Comparison of ENCODE assay signal across 13 cellular contexts in the genomic region with DNA sequence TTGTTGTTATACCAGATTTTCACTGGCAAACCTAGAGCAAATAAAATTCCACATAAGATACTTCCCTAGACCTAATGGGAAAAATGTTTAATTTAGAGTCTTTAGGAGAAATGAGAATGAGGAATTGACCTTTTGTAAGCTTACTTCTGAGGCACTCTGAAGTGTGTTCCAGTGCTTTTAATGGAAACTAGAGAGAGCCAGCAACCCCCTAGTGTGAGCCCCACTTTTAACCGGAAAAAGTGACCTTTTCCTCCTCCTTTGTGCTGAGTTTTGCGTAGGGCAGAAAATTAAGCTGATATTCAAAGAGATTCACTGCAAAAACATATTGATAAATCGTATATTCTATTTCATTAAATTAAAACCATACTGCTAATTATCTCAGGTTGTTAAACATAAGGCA. TPM values are rescaled to one million over a fixed set of nuclear protein-coding genes. Genes with fewer than 3 reads are reported as not detected.
DNase-seq lines count a peak whose midpoint lies in the region; ATAC-seq and TF ChIP-seq lines count a peak whose summit lies in the region.
"Had no signal": no experiment of that assay in that cellular context is flagged by ENCODE, and none has a peak within 500 bp of the region (broad histone marks: within the 10 kb centered on the region; RNA-seq: fewer than 3 reads in every experiment).

No MANE protein-coding gene starts in this region.

- ATAC-seq in activated T-cell treated with anti-CD3 and anti-CD28 coated beads, Interleukin-2, amount 50 U/mL, for 4 hours = no peak
- ATAC-seq in stimulated activated naive CD8-positive, alpha-beta T cell treated with anti-CD3 and anti-CD28 coated beads, Interleukin-15, amount 100 ng/mL, for 72 hours = no peak
- ATAC-seq in HG03432 (IDR thresholded peaks at IDR 0.05; ENCODE audit: unreplicated experiment) (no peak), GM21526 (IDR thresholded peaks at IDR 0.05; ENCODE audit: low FRiP score, unreplicated experiment) (no peak)

- no peak for DNase-seq in activated T-cell treated with anti-CD3 and anti-CD28 coated beads, Interleukin-2, amount 50 U/mL, for 4 hours
- DNase-seq in activated T-cell treated with anti-CD3 and anti-CD28 coated beads for 4 hours (no peak), OCI-M1 (lab: John Stamatoyannopoulos, UW) (peak; percentile 24), chondrocyte (ENCODE audit: low spot score) (no peak)
- DNase-seq in stimulated activated naive CD8-positive, alpha-beta T cell treated with anti-CD3 and anti-CD28 coated beads, Interleukin-15, amount 100 ng/mL, for 72 hours = no peak
- DNase-seq: activated CD4-positive, CD25-positive, alpha-beta regulatory T cell treated with anti-CD3 and anti-CD28 coated beads, Interleukin-2, amount 50 U/mL, for 72 hours; mammary epithelial cell; NCI-H2107 had no signal

- H3K27ac Mint-ChIP-seq in dendritic cell treated with granulocyte-macrophage colony-stimulating factor and Interleukin-4, amounts not matched to agents 40 ng/mL and 50 ng/mL, for 4 days = peak overlapping the region; percentile 88
- H3K27ac Mint-ChIP-seq in stimulated activated naive CD8-positive, alpha-beta T cell treated with anti-CD3 and anti-CD28 coated beads, Interleukin-15, amount 100 ng/mL, for 72 hours = peak overlapping the region; percentile 89 to 99
- H3K27ac Mint-ChIP-seq in chondrocyte (ENCODE audit: unreplicated experiment) = no peak overlapping the region
- H3K27ac Mint-ChIP-seq: progenitor cell of endocrine pancreas had no signal

- peak overlapping the region; percentile 97 for H3K4me3 Mint-ChIP-seq in activated T-cell treated with anti-CD3 and anti-CD28 coated beads, Interleukin-2, amount 50 U/mL, for 4 hours
- H3K4me3 Mint-ChIP-seq in dendritic cell treated with granulocyte-macrophage colony-stimulating factor and Interleukin-4, amounts not matched to agents 40 ng/mL and 50 ng/mL, for 4 days = no peak overlapping the region
- H3K4me3 Mint-ChIP-seq in stimulated activated naive CD8-positive, alpha-beta T cell treated with anti-CD3 and anti-CD28 coated beads, Interleukin-15, amount 100 ng/mL, for 72 hours = peak overlapping the region; percentile 91 to 98
- H3K4me3 Mint-ChIP-seq in chondrocyte (ENCODE audit: unreplicated experiment) = no peak overlapping the region

- intact Hi-C loops in dendritic cell treated with granulocyte-macrophage colony-stimulating factor and Interleukin-4, amounts not matched to agents 40 ng/mL and 50 ng/mL, for 4 days (cut with micrococcal nuclease) = loop anchor here (5.0 to 10.0 kb wide), 2 partner anchors 97 to 105 kb away; no protein-coding TSS in a partner anchor

- no peaks in the 10 kb centered on the region for H3K27me3 Mint-ChIP-seq in activated T-cell treated with anti-CD3 and anti-CD28 coated beads, Interleukin-2, amount 50 U/mL, for 4 hours (ENCODE audit: low read depth)
- no peaks in the 10 kb centered on the region for H3K27me3 Mint-ChIP-seq in dendritic cell treated with granulocyte-macrophage colony-stimulating factor and Interleukin-4, amounts not matched to agents 40 ng/mL and 50 ng/mL, for 4 days
- H3K27me3 Mint-ChIP-seq in stimulated activated naive CD8-positive, alpha-beta T cell treated with anti-CD3 and anti-CD28 coated beads, Interleukin-15, amount 100 ng/mL, for 72 hours = no peaks in the 10 kb centered on the region
- peaks cover 67% of the 10 kb centered on the region for H3K27me3 Mint-ChIP-seq in chondrocyte (ENCODE audit: low read depth)

- peaks cover 66% of the 10 kb centered on the region for H3K4me1 Mint-ChIP-seq in activated T-cell treated with anti-CD3 and anti-CD28 coated beads, Interleukin-2, amount 50 U/mL, for 4 hours (ENCODE audit: low read depth)
- H3K4me1 Mint-ChIP-seq in dendritic cell treated with granulocyte-macrophage colony-stimulating factor and Interleukin-4, amounts not matched to agents 40 ng/mL and 50 ng/mL, for 4 days (ENCODE audit: low read depth) = peaks cover 62% of the 10 kb centered on the region
- peaks cover 37% of the 10 kb centered on the region for H3K4me1 Mint-ChIP-seq in stimulated activated naive CD8-positive, alpha-beta T cell treated with anti-CD3 and anti-CD28 coated beads, Interleukin-15, amount 100 ng/mL, for 72 hours
- no peaks in the 10 kb centered on the region for H3K4me1 Mint-ChIP-seq in chondrocyte (ENCODE audit: low read depth)

- peaks cover 32% of the 10 kb centered on the region for H3K36me3 Mint-ChIP-seq in activated T-cell treated with anti-CD3 and anti-CD28 coated beads, Interleukin-2, amount 50 U/mL, for 4 hours (ENCODE audit: insufficient read depth)
- H3K36me3 Mint-ChIP-seq in dendritic cell treated with granulocyte-macrophage colony-stimulating factor and Interleukin-4, amounts not matched to agents 40 ng/mL and 50 ng/mL, for 4 days (ENCODE audit: low read depth) = peaks cover 42% of the 10 kb centered on the region
- no peaks in the 10 kb centered on the region for H3K36me3 Mint-ChIP-seq in chondrocyte (ENCODE audit: low read depth)

- TF ChIP-seq CTCF in chondrocyte (IDR thresholded peaks at IDR 0.05) = no peak

- no peaks in the 10 kb centered on the region for H3K9me3 Mint-ChIP-seq in activated T-cell treated with anti-CD3 and anti-CD28 coated beads, Interleukin-2, amount 50 U/mL, for 4 hours
- H3K9me3 Mint-ChIP-seq in dendritic cell treated with granulocyte-macrophage colony-stimulating factor and Interleukin-4, amounts not matched to agents 40 ng/mL and 50 ng/mL, for 4 days = no peaks in the 10 kb centered on the region
- no peaks in the 10 kb centered on the region for H3K9me3 Mint-ChIP-seq in stimulated activated naive CD8-positive, alpha-beta T cell treated with anti-CD3 and anti-CD28 coated beads, Interleukin-15, amount 100 ng/mL, for 72 hours
- H3K9me3 Mint-ChIP-seq in chondrocyte (ENCODE audit: low read depth) = no peaks in the 10 kb centered on the region

RNA-seq across cellular contexts. Expression of gene IKZF1, which starts 5.2 kb away (rescaled TPM):
- 100 to 1,000 TPM; 168 to 229 (median 228) TPM for total RNA-seq in activated T-cell treated with anti-CD3 and anti-CD28 coated beads, Interleukin-2, amount 50 U/mL, for 4 hours
- not detected in 3 replicates for total RNA-seq in chondrocyte
- total RNA-seq: fibroblast of lung, mammary epithelial cell had no signal

Comparison
In these comparisons a context has a peak if more than half of its experiments do, and no peak if none do; other contexts are left out.
1. H3K4me3 Mint-ChIP-seq: peak in activated T-cell treated with anti-CD3 and anti-CD28 coated beads, Interleukin-2, amount 50 U/mL, for 4 hours (single experiment) and stimulated activated naive CD8-positive, alpha-beta T cell treated with anti-CD3 and anti-CD28 coated beads, Interleukin-15, amount 100 ng/mL, for 72 hours (2 of 2); none in dendritic cell treated with granulocyte-macrophage colony-stimulating factor and Interleukin-4, amounts not matched to agents 40 ng/mL and 50 ng/mL, for 4 days (single experiment) and chondrocyte (single experiment).
2. RNA of gene IKZF1, which starts 5.2 kb away (total RNA-seq): 168 to 229 TPM in activated T-cell treated with anti-CD3 and anti-CD28 coated beads, Interleukin-2, amount 50 U/mL, for 4 hours; not detected in chondrocyte; every median in the first group is over 100 times any median in the second.